9 cellular contexts compared by ENCODE assay signal in the genomic region with DNA sequence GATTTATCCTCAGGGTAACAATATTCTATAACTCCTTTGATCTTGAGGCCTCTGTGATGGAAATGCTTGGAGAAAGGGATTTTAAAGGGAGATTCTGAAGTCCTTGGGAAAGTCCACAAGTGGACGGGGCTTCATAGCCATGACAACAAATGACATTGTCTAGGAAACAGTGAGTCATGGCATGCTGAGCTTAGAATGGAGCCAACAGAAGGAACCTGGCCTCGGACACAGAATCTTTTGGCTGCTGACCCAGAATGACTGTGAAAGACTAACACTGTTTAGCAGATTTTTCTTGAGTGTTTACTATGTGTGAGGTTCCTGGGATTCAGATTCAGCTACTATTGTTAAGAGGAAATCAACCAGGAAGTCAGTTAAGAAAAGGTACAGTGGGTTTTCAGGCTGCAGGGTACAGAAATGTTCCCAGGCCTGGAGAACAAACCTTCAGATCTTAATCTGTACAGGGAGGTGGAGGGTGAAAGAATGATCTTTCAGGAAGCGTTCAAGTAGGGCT. TPM values are rescaled to one million over a fixed set of nuclear protein-coding genes. Genes with fewer than 3 reads are reported as not detected.
A peak's percentile ranks its signal among the peaks of the same experiment; 100 is the strongest.
DNase-seq lines count a peak whose midpoint lies in the region; TF ChIP-seq lines count a peak whose summit lies in the region.
"Had no signal": no experiment of that assay in that cellular context is flagged by ENCODE, and none has a peak within 500 bp of the region (broad histone marks: within the 10 kb centered on the region; RNA-seq: fewer than 3 reads in every experiment).

No MANE protein-coding gene starts in this region.

- POLR2A ChIA-PET in PC-9 (lab: Charles Lee; ENCODE audit: unreplicated experiment) = interaction anchor here (0.6 kb wide), 1 partner anchor 17 kb away, joined by 3 read pairs; no protein-coding TSS in a partner anchor

- peaks cover 27% of the 10 kb centered on the region for H3K4me1 Mint-ChIP-seq in neural progenitor cell

- H3K79me2 ChIP-seq in PC-9 (ENCODE audit: low read depth) = no peaks in the 10 kb centered on the region
- H3K79me2 ChIP-seq in fibroblast of lung (ENCODE audit: control insufficient read depth, insufficient read depth, low read length) = no peaks in the 10 kb centered on the region
- no peaks in the 10 kb centered on the region for H3K79me2 ChIP-seq in neural progenitor cell (ENCODE audit: low read depth)

- H3K9me3 Mint-ChIP-seq in neural progenitor cell = peaks cover 8% of the 10 kb centered on the region

- CTCF ChIA-PET in PC-9 (lab: Charles Lee) = interaction anchor here (1.3 kb wide), 1 partner anchor 79 kb away, joined by 3 read pairs; a partner anchor contains a TSS

- H3K9me3 ChIP-seq in PC-9 (ENCODE audit: insufficient read depth, low read depth) (no peaks in the 10 kb centered on the region), fibroblast of lung (ENCODE audit: control insufficient read depth, insufficient read depth, low read depth, low read length) (no peaks in the 10 kb centered on the region), neural progenitor cell (ENCODE audit: low read depth) (no peaks in the 10 kb centered on the region)

- BruUV-seq in PC-9 (replicated peaks; lab: Mats Ljungman, UMichigan) = no TSS peak

- H3K4me1 ChIP-seq in PC-9 (replicated peaks; ENCODE audit: insufficient read depth) (peaks cover 24% of the 10 kb centered on the region), fibroblast of lung (ENCODE audit: control insufficient read depth, extremely low read depth, insufficient read depth, low read length) (peaks cover 10% of the 10 kb centered on the region), neural progenitor cell (no peaks in the 10 kb centered on the region)

- H3K9me2 ChIP-seq in PC-9 (ENCODE audit: insufficient read depth) = no peaks in the 10 kb centered on the region

- H3K27me3 ChIP-seq in PC-9 (ENCODE audit: insufficient read depth, low read depth) (no peaks in the 10 kb centered on the region), fibroblast of lung (ENCODE audit: control insufficient read depth, insufficient read depth, low read length) (no peaks in the 10 kb centered on the region), neural progenitor cell (no peaks in the 10 kb centered on the region)

- H3K27ac ChIP-seq in PC-9 (peak overlapping the region; percentile 46), fibroblast of lung (ENCODE audit: insufficient read depth, low read length) (peak overlapping the region; percentile 32), neural progenitor cell (no peak overlapping the region)

- H3K36me3 Mint-ChIP-seq in neural progenitor cell = no peaks in the 10 kb centered on the region

- intact Hi-C loops in PC-9 (cut with micrococcal nuclease; ENCODE audit: unreplicated experiment) = no loop called here

- 0 out of 2 replicates have a peak overlapping the region, but pooled peaks have one; percentile 16 for H2AFZ ChIP-seq in PC-9
- no peak overlapping the region for H2AFZ ChIP-seq in fibroblast of lung (ENCODE audit: low read length)
- H2AFZ ChIP-seq in neural progenitor cell (replicated peaks) = peak overlapping the region; percentile 63

- peak overlapping the region; percentile 96 for H3K27ac Mint-ChIP-seq in neural progenitor cell

- H3K4me3 Mint-ChIP-seq in neural progenitor cell = no peak overlapping the region

- H3K4me3 ChIP-seq in PC-9 (no peak overlapping the region), fibroblast of lung (replicated peaks in 1 of 4; ENCODE audit: control extremely low read depth in 1 of 4, insufficient read depth in 1 of 4, low read depth in 3 of 4, low read length in 4 of 4) (no peak overlapping the region), neural progenitor cell (no peak overlapping the region)

- in situ Hi-C loops in GM13976 (cut with MboI; ENCODE audit: low sequenced_read_pairs, unreplicated experiment) = no loop called here

- H3K4me2 ChIP-seq in PC-9 = no peak overlapping the region
- peak overlapping the region; percentile 27 for H3K4me2 ChIP-seq in fibroblast of lung (ENCODE audit: extremely low read depth, insufficient read depth, low read length)
- H3K4me2 ChIP-seq in neural progenitor cell = no peak overlapping the region

- DNase-seq in C1 segment of cervical spinal cord (lab: John Stamatoyannopoulos, UW) (peak in 10 of 14 donors; percentile 13 to 58 (median 34)), PC-9 (peak; percentile 50 to 62), fibroblast of lung (ENCODE audit: low read depth in 2 of 2) (peak; percentile 95 to 97), neural progenitor cell (ENCODE audit: low spot score) (no peak), NCI-H524 treated with DMSO at 0.1 percent for 48 hours (lab: John Stamatoyannopoulos, UW) (no peak), NOMO-1 treated with DMSO at 0.1 percent for 48 hours (lab: John Stamatoyannopoulos, UW; ENCODE audit: unreplicated experiment) (no peak), GM13976 (ENCODE audit: low spot score) (no peak)
- no peak for DNase-seq in activated CD4-positive, alpha-beta T cell treated with anti-CD3 and anti-CD28 coated beads, Interleukin-2, amount 50 U/mL, for 1 hour

- peaks cover 2% of the 10 kb centered on the region for H3K27me3 Mint-ChIP-seq in neural progenitor cell (ENCODE audit: insufficient read depth, low read depth)

- H3F3A ChIP-seq in PC-9 (ENCODE audit: insufficient read depth, low read depth) (peaks cover 11% of the 10 kb centered on the region; the same call in 1 of the 2 replicates), neural progenitor cell (ENCODE audit: low read depth) (no peaks in the 10 kb centered on the region)

- H3K9ac ChIP-seq in fibroblast of lung (ENCODE audit: insufficient read depth, low read length) (no peak overlapping the region), neural progenitor cell (no peak overlapping the region)

- TF ChIP-seq CTCF in PC-9 (conservative IDR thresholded peaks at IDR 0.05) (no peak), fibroblast of lung (conservative IDR thresholded peaks at IDR 0.05 in 1 of 2, IDR thresholded peaks at IDR 0.05 in 1 of 2; ENCODE audit: low read depth in 1 of 2, low read length in 2 of 2) (no peak), neural progenitor cell (IDR thresholded peaks at IDR 0.05) (no peak), GM13976 (IDR thresholded peaks at IDR 0.05; ENCODE audit: borderline replicate concordance, control extremely low read depth, extremely low read depth, insufficient read depth, missing control alignments) (no peak)

- H4K20me1 ChIP-seq in PC-9 (ENCODE audit: insufficient read depth) (no peaks in the 10 kb centered on the region), fibroblast of lung (ENCODE audit: control insufficient read depth, extremely low read depth, insufficient read depth, low read length) (no peaks in the 10 kb centered on the region), neural progenitor cell (ENCODE audit: low read depth) (no peaks in the 10 kb centered on the region)

- no peaks in the 10 kb centered on the region for H3K36me3 ChIP-seq in PC-9 (ENCODE audit: low read depth)
- no peaks in the 10 kb centered on the region for H3K36me3 ChIP-seq in fibroblast of lung (ENCODE audit: control insufficient read depth, insufficient read depth, low read length)
- no peaks in the 10 kb centered on the region for H3K36me3 ChIP-seq in neural progenitor cell

RNA-seq across cellular contexts. Expression of a gene that starts 18.1 kb away (rescaled TPM):
- total RNA-seq in PC-9 (2021) (1.6 and 1.7 TPM in 2 replicates), fibroblast of lung (2.8 and 4.4 TPM in 2 replicates), neural progenitor cell (ENCODE audit: low replicate concordance) (0.15 TPM in 1 of 2 replicates, not detected in the other)
- 0.25 and 2.1 TPM in 2 replicates for polyA plus RNA-seq in fibroblast of lung
- polyA plus RNA-seq in fibroblast of lung (2012) = 0.17 and 2.6 TPM in 2 replicates
- not detected in 2 replicates for polyA minus RNA-seq in fibroblast of lung (ENCODE audit: low replicate concordance)
- total RNA-seq: T-helper 2 cell treated with Interferon-gamma antibody and Interleukin-4, amounts not matched to agents 100 ng/mL and 5 ng/mL, for 36 hours had no signal

RNA-seq across cellular contexts. Expression of a gene that starts 40.8 kb away (rescaled TPM):
- total RNA-seq in PC-9 (2021) (8.2 and 8.9 TPM in 2 replicates), fibroblast of lung (12.1 and 13.0 TPM in 2 replicates), neural progenitor cell (ENCODE audit: low replicate concordance) (10.7 and 22.1 TPM in 2 replicates)
- 4.4 and 5.2 TPM in 2 replicates for polyA plus RNA-seq in fibroblast of lung
- polyA plus RNA-seq in fibroblast of lung (2012) = 3.0 and 5.1 TPM in 2 replicates
- polyA minus RNA-seq in fibroblast of lung (ENCODE audit: low replicate concordance) = 0.15 and 0.55 TPM in 2 replicates

Comparison
In these comparisons a context has a peak if more than half of its experiments do, and no peak if none do; other contexts are left out.
1. DNase-seq: peak in C1 segment of cervical spinal cord (10 of 14), PC-9 (2 of 2) and fibroblast of lung (2 of 2); none in neural progenitor cell (single experiment), NCI-H524 treated with DMSO at 0.1 percent for 48 hours (single experiment), activated CD4-positive, alpha-beta T cell treated with anti-CD3 and anti-CD28 coated beads, Interleukin-2, amount 50 U/mL, for 1 hour (single experiment), NOMO-1 treated with DMSO at 0.1 percent for 48 hours (single experiment) and GM13976 (single experiment).